Comparison of ENCODE assay signal across 11 cellular contexts in genomic region chr5:100899675-100900074, GRCh38. TPM values are rescaled to one million over a fixed set of nuclear protein-coding genes. Genes with fewer than 3 reads are reported as not detected.
A peak's percentile ranks its signal among the peaks of the same experiment; 100 is the strongest.
DNase-seq lines count a peak whose midpoint lies in the region; ATAC-seq and TF ChIP-seq lines count a peak whose summit lies in the region.
"Had no signal": no experiment of that assay in that cellular context is flagged by ENCODE, and none has a peak within 500 bp of the region (broad histone marks: within the 10 kb centered on the region; RNA-seq: fewer than 3 reads in every experiment).

No MANE protein-coding gene starts in this region.

- no peak overlapping the region for H3K23ac ChIP-seq in neuronal stem cell (ENCODE audit: low read depth, low read length, poor library complexity)

- CTCF ChIA-PET in CD8-positive, alpha-beta memory T cell (lab: Charles Lee), result interaction anchor here (1.0 to 4.8 kb wide), 7 partner anchors 8 to 365 kb away, joined by 3 to 19 read pairs (median 8); partner anchors contain the start of gene FAM174A

- peak overlapping the region; percentile 92 to 99 (median 97) for H3K27ac Mint-ChIP-seq in CD8-positive, alpha-beta memory T cell
- H3K27ac Mint-ChIP-seq in dendritic cell treated with granulocyte-macrophage colony-stimulating factor and Interleukin-4, amounts not matched to agents 40 ng/mL and 50 ng/mL, for 4 days, result peak overlapping the region; percentile 99

- H3K9ac ChIP-seq in KMS-11, result peak overlapping the region; percentile 79
- no peak overlapping the region for H3K9ac ChIP-seq in neuronal stem cell (ENCODE audit: low read depth, low read length, poor library complexity)

- peak overlapping the region; percentile 81 for H3K27ac ChIP-seq in CD8-positive, alpha-beta memory T cell (ENCODE audit: low read depth, low read length)
- H3K27ac ChIP-seq in KMS-11 (peak overlapping the region; percentile 88), neuronal stem cell (replicated peaks; ENCODE audit: low read length) (no peak overlapping the region)

- H4K20me1 ChIP-seq in KMS-11 (ENCODE audit: insufficient read depth), result no peaks in the 10 kb centered on the region

- H2AFZ ChIP-seq in KMS-11 (ENCODE audit: low read depth) (peak overlapping the region; percentile 67; the same call in 1 of the 2 replicates), neuronal stem cell (ENCODE audit: low read length) (peak overlapping the region; percentile 93)

- peaks cover 2% of the 10 kb centered on the region for H3K79me1 ChIP-seq in neuronal stem cell (ENCODE audit: low read depth, low read length)

- H3K18ac ChIP-seq in neuronal stem cell (ENCODE audit: low read length), result no peak overlapping the region

- H2BK5ac ChIP-seq in neuronal stem cell (ENCODE audit: low read length), result no peak overlapping the region

- H3K27me3 ChIP-seq in CD8-positive, alpha-beta memory T cell (ENCODE audit: insufficient read depth, low read length, poor library complexity, severe bottlenecking), result no peaks in the 10 kb centered on the region
- H3K27me3 ChIP-seq in KMS-11 (ENCODE audit: insufficient read depth, low read depth) (no peaks in the 10 kb centered on the region), neuronal stem cell (ENCODE audit: control insufficient read depth in 3 of 3, insufficient read depth in 3 of 3, low read depth in 1 of 3, low read length in 3 of 3) (peaks cover 0 to 10% (median 0%) of the 10 kb centered on the region in 3 experiments)

- no peaks in the 10 kb centered on the region for H3K9me3 Mint-ChIP-seq in CD8-positive, alpha-beta memory T cell
- no peaks in the 10 kb centered on the region for H3K9me3 Mint-ChIP-seq in dendritic cell treated with granulocyte-macrophage colony-stimulating factor and Interleukin-4, amounts not matched to agents 40 ng/mL and 50 ng/mL, for 4 days

- peaks cover 8 to 43% (median 8%) of the 10 kb centered on the region in 3 donors for H3K36me3 Mint-ChIP-seq in CD8-positive, alpha-beta memory T cell
- peaks cover 81% of the 10 kb centered on the region for H3K36me3 Mint-ChIP-seq in dendritic cell treated with granulocyte-macrophage colony-stimulating factor and Interleukin-4, amounts not matched to agents 40 ng/mL and 50 ng/mL, for 4 days (ENCODE audit: low read depth)

- H2BK12ac ChIP-seq in neuronal stem cell (ENCODE audit: low read length), result no peak overlapping the region

- no peak for DNase-seq in CD8-positive, alpha-beta memory T cell
- DNase-seq in neuronal stem cell (ENCODE audit: low spot score) (no peak), NCI-H226 (no peak)
- DNase-seq: activated gamma-delta T cell had no signal

- no peak overlapping the region for H2BK15ac ChIP-seq in neuronal stem cell (ENCODE audit: low read length)

- ATAC-seq in GM18873 (IDR thresholded peaks at IDR 0.05; ENCODE audit: low FRiP score, unreplicated experiment) (no peak), HG02642 (IDR thresholded peaks at IDR 0.05; ENCODE audit: poor library complexity, unreplicated experiment) (no peak), GM21526 (IDR thresholded peaks at IDR 0.05; ENCODE audit: low FRiP score, unreplicated experiment) (no peak)
- ATAC-seq: HCT116 had no signal

- H2BK120ac ChIP-seq in neuronal stem cell (ENCODE audit: low read depth, low read length), result no peak overlapping the region

- peaks cover 76% of the 10 kb centered on the region for H3K79me2 ChIP-seq in KMS-11 (ENCODE audit: insufficient read depth, low read depth)

- no peaks in the 10 kb centered on the region for H3K27me3 Mint-ChIP-seq in CD8-positive, alpha-beta memory T cell
- no peaks in the 10 kb centered on the region for H3K27me3 Mint-ChIP-seq in dendritic cell treated with granulocyte-macrophage colony-stimulating factor and Interleukin-4, amounts not matched to agents 40 ng/mL and 50 ng/mL, for 4 days

- POLR2A ChIA-PET in CD8-positive, alpha-beta memory T cell (lab: Charles Lee), result interaction anchor here (1.0 to 5.6 kb wide), 4 partner anchors 11 to 1970 kb away, joined by 3 to 39 read pairs (median 4); no protein-coding TSS in a partner anchor

- no peaks in the 10 kb centered on the region for H3K9me3 ChIP-seq in CD8-positive, alpha-beta memory T cell (ENCODE audit: low read length)
- peaks cover 2 to 15% of the 10 kb centered on the region in 2 donors for H3K9me3 ChIP-seq in neuronal stem cell (replicated peaks in 1 of 2; ENCODE audit: control insufficient read depth in 2 of 2, insufficient read depth in 1 of 2, low read depth in 1 of 2, low read length in 2 of 2)
- H3K9me3 ChIP-seq: right lobe of liver had no signal

- H3K4me1 ChIP-seq in CD8-positive, alpha-beta memory T cell (ENCODE audit: insufficient read depth, low read length), result peaks cover 53% of the 10 kb centered on the region
- H3K4me1 ChIP-seq in KMS-11 (ENCODE audit: low read depth, poor library complexity, severe bottlenecking) (peaks cover 43% of the 10 kb centered on the region), neuronal stem cell (ENCODE audit: control insufficient read depth in 2 of 2, insufficient read depth in 1 of 2, low read depth in 1 of 2, low read length in 2 of 2) (peaks cover 4 to 13% of the 10 kb centered on the region in 2 donors)
- H3K4me1 ChIP-seq: right lobe of liver had no signal

- no peak overlapping the region for H4K8ac ChIP-seq in neuronal stem cell (ENCODE audit: low read depth, low read length)

- H2AK5ac ChIP-seq in neuronal stem cell (ENCODE audit: low read depth, low read length), result no peak overlapping the region

- no peak for TF ChIP-seq CTCF in KMS-11 (conservative IDR thresholded peaks at IDR 0.05; ENCODE audit: low read depth, low read length)

- intact Hi-C loops in dendritic cell treated with granulocyte-macrophage colony-stimulating factor and Interleukin-4, amounts not matched to agents 40 ng/mL and 50 ng/mL, for 4 days (cut with micrococcal nuclease), result loop anchor here (1.0 to 5.0 kb wide), 5 partner anchors 47 to 272 kb away; no protein-coding TSS in a partner anchor

- peak overlapping the region; percentile 90 to 99 (median 96) for H3K4me3 Mint-ChIP-seq in CD8-positive, alpha-beta memory T cell
- peak overlapping the region; percentile 99 for H3K4me3 Mint-ChIP-seq in dendritic cell treated with granulocyte-macrophage colony-stimulating factor and Interleukin-4, amounts not matched to agents 40 ng/mL and 50 ng/mL, for 4 days

- H3K4ac ChIP-seq in neuronal stem cell (ENCODE audit: low read length), result no peak overlapping the region

- H3K14ac ChIP-seq in neuronal stem cell (ENCODE audit: low read length), result no peak overlapping the region

- H3K36me3 ChIP-seq in CD8-positive, alpha-beta memory T cell (ENCODE audit: insufficient read depth, low read length), result no peaks in the 10 kb centered on the region
- H3K36me3 ChIP-seq in KMS-11 (ENCODE audit: insufficient read depth) (no peaks in the 10 kb centered on the region; the same call in none of the 2 replicates), neuronal stem cell (replicated peaks in 1 of 2; ENCODE audit: control insufficient read depth in 2 of 2, insufficient read depth in 2 of 2, low read length in 2 of 2) (peaks cover 0 to 31% of the 10 kb centered on the region in 2 donors)
- H3K36me3 ChIP-seq: right lobe of liver had no signal

- H3K4me2 ChIP-seq in KMS-11, result peak overlapping the region; percentile 79
- no peak overlapping the region for H3K4me2 ChIP-seq in neuronal stem cell (ENCODE audit: insufficient read depth, low read length, poor library complexity, severe bottlenecking)

- WGBS in neuronal stem cell (ENCODE audit: extremely low coverage in 2 of 2, insufficient read length in 2 of 2, insufficient replicate concordance in 1 of 2), 2 donors, result no CpG with 5 or more reads among the region's 2 CpGs

- peaks cover 51 to 64% (median 60%) of the 10 kb centered on the region in 3 donors for H3K4me1 Mint-ChIP-seq in CD8-positive, alpha-beta memory T cell
- H3K4me1 Mint-ChIP-seq in dendritic cell treated with granulocyte-macrophage colony-stimulating factor and Interleukin-4, amounts not matched to agents 40 ng/mL and 50 ng/mL, for 4 days (ENCODE audit: low read depth), result peaks cover 33% of the 10 kb centered on the region

- peak overlapping the region; percentile 83 for H3K4me3 ChIP-seq in CD8-positive, alpha-beta memory T cell (ENCODE audit: low read length)
- H3K4me3 ChIP-seq in KMS-11 (IDR thresholded peaks at IDR 0.05; ENCODE audit: insufficient read depth, low read depth, low read length) (no peak overlapping the region), neuronal stem cell (ENCODE audit: low read length in 2 of 2) (peak overlapping the region in 1 of 2 donors; percentile 58)

- no peak overlapping the region for H4K91ac ChIP-seq in neuronal stem cell (ENCODE audit: low read depth, low read length, poor library complexity)

RNA-seq across cellular contexts. Expression of gene ST8SIA4, which starts 3.4 kb away (rescaled TPM):
- 10 to 100 TPM; 53.5 to 56.9 TPM for total RNA-seq in CD8-positive, alpha-beta memory T cell
- 17.5 TPM for polyA plus RNA-seq in CD8-positive, alpha-beta memory T cell
- 1.9 TPM for polyA plus RNA-seq in neuronal stem cell (2013, experiment 1 of 2)
- 1.9 TPM for polyA plus RNA-seq in neuronal stem cell (2013, experiment 2 of 2)
